In the genomic region with DNA sequence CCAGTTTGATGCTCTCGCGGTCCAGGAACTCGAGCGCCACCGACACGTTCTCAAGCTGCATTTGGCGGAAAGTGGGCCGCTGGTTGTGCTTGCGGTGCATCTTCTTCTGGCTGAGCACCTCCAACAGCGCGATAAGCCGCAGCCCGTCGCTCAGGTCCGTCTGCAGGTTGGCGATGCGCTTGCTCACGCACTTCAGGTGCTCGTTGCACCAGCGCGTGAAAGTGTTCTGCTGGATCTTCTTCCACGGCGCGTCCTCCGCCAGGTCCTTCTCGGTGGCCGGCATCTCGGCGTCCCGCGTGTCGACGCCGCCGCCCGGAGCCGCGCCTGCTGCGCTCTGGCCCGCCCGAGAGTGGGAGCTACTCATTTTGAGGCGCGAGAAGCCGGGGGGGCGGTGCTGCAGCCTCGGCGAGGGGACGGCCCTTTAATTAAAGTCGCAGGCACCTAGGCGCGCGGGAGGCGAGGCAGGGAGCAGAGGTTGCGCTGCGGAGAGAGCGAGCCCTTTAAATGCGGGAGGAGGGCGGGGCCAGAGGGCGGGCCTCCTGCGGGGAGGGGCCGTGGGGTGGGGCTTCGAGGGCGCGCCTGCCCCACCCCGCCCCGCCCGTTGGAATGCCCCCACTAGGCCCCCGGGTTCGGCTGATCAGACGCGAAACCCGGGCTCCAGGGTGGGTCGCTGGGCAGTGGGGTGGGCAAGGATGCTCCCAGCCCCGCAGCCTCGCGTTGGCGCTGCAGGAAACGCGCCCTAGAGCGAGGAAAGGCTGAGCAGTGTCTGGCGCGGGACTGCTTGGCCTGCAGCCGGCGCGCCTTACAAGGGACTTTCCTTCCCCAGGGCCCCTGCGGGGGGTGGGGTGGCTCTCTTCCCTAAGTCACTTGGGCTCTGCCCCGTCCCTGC, we compare ENCODE assay signal across 9 cellular contexts. TPM values are rescaled to one million over a fixed set of nuclear protein-coding genes. Genes with fewer than 3 reads are reported as not detected.
DNase-seq lines count a peak whose midpoint lies in the region; ATAC-seq, FAIRE-seq and TF ChIP-seq lines count a peak whose summit lies in the region.
"Had no signal": no experiment of that assay in that cellular context is flagged by ENCODE, and none has a peak within 500 bp of the region (broad histone marks: within the 10 kb centered on the region; RNA-seq: fewer than 3 reads in every experiment).

No MANE protein-coding gene starts in this region.

- peak overlapping the region; percentile 82 for H3K4me3 ChIP-seq in WI38 (ENCODE audit: low read depth, low read length)
- peak overlapping the region; percentile 85 for H3K4me3 ChIP-seq in bronchial epithelial cell (ENCODE audit: low read depth, low read length)

- ATAC-seq in HG03097 (IDR thresholded peaks at IDR 0.05; ENCODE audit: low FRiP score, unreplicated experiment) = peak; percentile 47

- no peak for TF ChIP-seq CTCF in WI38 (IDR thresholded peaks at IDR 0.05; ENCODE audit: low read depth, low read length)
- no peak for TF ChIP-seq CTCF in bronchial epithelial cell (IDR thresholded peaks at IDR 0.05; ENCODE audit: insufficient read depth, low read length, severe bottlenecking)

- peaks cover 14% of the 10 kb centered on the region for H3K36me3 ChIP-seq in bronchial epithelial cell (ENCODE audit: control insufficient read depth, insufficient read depth, low read length)

- no peaks in the 10 kb centered on the region for H3K27me3 ChIP-seq in bronchial epithelial cell (ENCODE audit: control insufficient read depth, insufficient read depth, low read length)

- DNase-seq in NCI-H2081 (lab: John Stamatoyannopoulos, UW) (peak; percentile 72 to 77), NCI-H2081 treated with DMSO at 0.1 percent for 48 hours (lab: John Stamatoyannopoulos, UW) (no peak), NCI-H2196 (lab: John Stamatoyannopoulos, UW; ENCODE audit: unreplicated experiment) (peak; percentile 80), bronchial epithelial cell (ENCODE audit: low read depth) (peak; percentile 66), islet precursor cell (peak; percentile 95)
- peak; percentile 82 to 85 for DNase-seq in stimulated activated CD4-positive, alpha-beta T cell treated with anti-CD3 and anti-CD28 coated beads, Interleukin-12 subunit alpha, Interleukin-12 subunit beta, amount 100 ng/mL, for 24 hours (ENCODE audit: low read depth in 2 of 2)

- no peak for FAIRE-seq in bronchial epithelial cell (lab: Jason Lieb, UNC)
- FAIRE-seq: A204.1 had no signal

RNA-seq across cellular contexts. Expression of a gene that starts 3.3 kb away (rescaled TPM):
- total RNA-seq in bronchial epithelial cell = 676 and 858 TPM in 2 replicates

RNA-seq across cellular contexts. Expression of a gene that starts 8.0 kb away (rescaled TPM):
- total RNA-seq in bronchial epithelial cell = 16.1 and 27.3 TPM in 2 replicates

RNA-seq across cellular contexts. Expression of a gene that starts 27.1 kb away (rescaled TPM):
- total RNA-seq in bronchial epithelial cell = 2,240 and 6,023 TPM in 2 replicates

RNA-seq across cellular contexts. Expression of a gene that starts 37.9 kb away (rescaled TPM):
- 38.7 and 70.7 TPM in 2 replicates for total RNA-seq in bronchial epithelial cell

RNA-seq across cellular contexts. Expression of a gene that starts 40.2 kb away (rescaled TPM):
- 20.6 and 22.4 TPM in 2 replicates for total RNA-seq in bronchial epithelial cell
